ENCODE assay signal across 8 cellular contexts in genomic region chr22:21001601-21002325, GRCh38. TPM values are rescaled to one million over a fixed set of nuclear protein-coding genes. Genes with fewer than 3 reads are reported as not detected.
DNase-seq lines count a peak whose midpoint lies in the region; ATAC-seq and TF ChIP-seq lines count a peak whose summit lies in the region.

THAP7 (minus strand) TSS chr22:21002118; CDS start chr22:21001911, 207 bp downstream.

- H3K36me3 Mint-ChIP-seq in activated CD4-positive, alpha-beta T cell treated with anti-CD3 and anti-CD28 coated beads, Interleukin-2, amount 10 ng/mL, durations not matched to agents 7 days and 5 days (ENCODE audit: low read depth): peaks cover 5% of the 10 kb centered on the region

- DNase-seq in NCI-H69 (lab: John Stamatoyannopoulos, UW): peak; percentile 95
- DNase-seq in activated CD4-positive, alpha-beta T cell treated with anti-CD3 and anti-CD28 coated beads, Interleukin-2, amount 10 ng/mL, durations not matched to agents 7 days and 5 days: peak; percentile 97
- DNase-seq in coronary artery (ENCODE audit: low spot score): peak; percentile 98
- peak; percentile 98 for DNase-seq in left kidney (ENCODE audit: low read depth, low spot score)
- DNase-seq in stimulated activated CD4-positive, alpha-beta T cell treated with anti-CD3 and anti-CD28 coated beads, Interleukin-1b, Interleukin-23, amount 100 ng/mL, for 48 hours: peak; percentile 97

- no peak for TF ChIP-seq CTCF in C4-2B (conservative IDR thresholded peaks at IDR 0.05)
- TF ChIP-seq CTCF in coronary artery (IDR thresholded peaks at IDR 0.05): no peak

- H3K27me3 Mint-ChIP-seq in activated CD4-positive, alpha-beta T cell treated with anti-CD3 and anti-CD28 coated beads, Interleukin-2, amount 10 ng/mL, durations not matched to agents 7 days and 5 days: no peaks in the 10 kb centered on the region

- H3K4me3 ChIP-seq in coronary artery: peak within 1 kb of the TSS; percentile 87

- no peaks in the 10 kb centered on the region for H3K9me3 Mint-ChIP-seq in activated CD4-positive, alpha-beta T cell treated with anti-CD3 and anti-CD28 coated beads, Interleukin-2, amount 10 ng/mL, durations not matched to agents 7 days and 5 days

- peak; percentile 85 for ATAC-seq in GM19372 (IDR thresholded peaks at IDR 0.05; ENCODE audit: low read depth, unreplicated experiment)
- ATAC-seq in HG03521 (IDR thresholded peaks at IDR 0.05; ENCODE audit: unreplicated experiment): peak; percentile 82

- CTCF ChIA-PET in activated CD4-positive, alpha-beta T cell treated with anti-CD3 and anti-CD28 coated beads, Interleukin-2, amount 10 ng/mL, durations not matched to agents 7 days and 5 days (lab: Charles Lee): interaction anchor here (0.9 to 1.5 kb wide), 4 partner anchors 7 to 49 kb away, joined by 3 to 5 read pairs (median 4); no protein-coding TSS in a partner anchor

- H3K27ac Mint-ChIP-seq in activated CD4-positive, alpha-beta T cell treated with anti-CD3 and anti-CD28 coated beads, Interleukin-2, amount 10 ng/mL, durations not matched to agents 7 days and 5 days: peak within 1 kb of the TSS; percentile 100

- H3K4me3 Mint-ChIP-seq in activated CD4-positive, alpha-beta T cell treated with anti-CD3 and anti-CD28 coated beads, Interleukin-2, amount 10 ng/mL, durations not matched to agents 7 days and 5 days: peak within 1 kb of the TSS; percentile 83

- peak within 1 kb of the TSS; percentile 96 for H3K27ac ChIP-seq in C4-2B
- H3K27ac ChIP-seq in coronary artery: peak within 1 kb of the TSS; percentile 98 to 99

- POLR2A ChIA-PET in activated CD4-positive, alpha-beta T cell treated with anti-CD3 and anti-CD28 coated beads, Interleukin-2, amount 10 ng/mL, durations not matched to agents 7 days and 5 days (lab: Charles Lee): no interaction called here

- H3K4me1 Mint-ChIP-seq in activated CD4-positive, alpha-beta T cell treated with anti-CD3 and anti-CD28 coated beads, Interleukin-2, amount 10 ng/mL, durations not matched to agents 7 days and 5 days: peaks cover 23% of the 10 kb centered on the region

RNA-seq across cellular contexts. Expression of gene THAP7, which starts in this region (rescaled TPM):
- 10 to 100 TPM; 29.1 to 29.8 TPM for total RNA-seq in activated CD4-positive, alpha-beta T cell treated with anti-CD3 and anti-CD28 coated beads, Interleukin-2, amount 10 ng/mL, durations not matched to agents 7 days and 5 days

Comparison
In these comparisons a context has a peak if more than half of its experiments do, and no peak if none do; other contexts are left out.
1. Peak in every context shown above with its lines: DNase-seq, ATAC-seq, H3K4me3 ChIP-seq and H3K27ac ChIP-seq.